Comparison of ENCODE assay signal across 1 cellular context in genomic region chrX:132480581-132481203, GRCh38.
TF ChIP-seq lines count a peak whose summit lies in the region.

No MANE protein-coding gene starts in this region.

TF ChIP-seq in HEK293, 187 proteins besides CTCF, POLR2A, EP300 and RAD21 (continued from another document and continues in another):
- 0 out of 2 replicates have a peak, but pooled peaks have one; percentile 24 for TF ChIP-seq ZNF518A (tag by site-specific recombination; conservative IDR thresholded peaks at IDR 0.05; ENCODE audit: low read depth)
- peak; percentile 66 for TF ChIP-seq ZNF335 (tag by site-specific recombination; conservative IDR thresholded peaks at IDR 0.05)
- TF ChIP-seq ZNF843 (tag by site-specific recombination; IDR thresholded peaks at IDR 0.05) = peak; percentile 81
- TF ChIP-seq ZNF24 (tag by site-specific recombination; IDR thresholded peaks at IDR 0.05) = peak; percentile 66
- TF ChIP-seq OSR2 (tag by site-specific recombination; IDR thresholded peaks at IDR 0.05) = peak; percentile 79
- peak; percentile 40; the same call in 1 of the 2 replicates for TF ChIP-seq ZNF76 (tag by site-specific recombination; IDR thresholded peaks at IDR 0.05; ENCODE audit: borderline replicate concordance, low read depth)
- peak; percentile 40; the same call in 1 of the 2 replicates for TF ChIP-seq SP2 (tag by site-specific recombination; IDR thresholded peaks at IDR 0.05)
- peak; percentile 45; the same call in 1 of the 2 replicates for TF ChIP-seq PATZ1 (tag by site-specific recombination; IDR thresholded peaks at IDR 0.05)
- no peak for TF ChIP-seq ZNF555 (tag by site-specific recombination; conservative IDR thresholded peaks at IDR 0.05)
- TF ChIP-seq ZBTB49 (tag by site-specific recombination; IDR thresholded peaks at IDR 0.05; ENCODE audit: low read depth) = no peak
- TF ChIP-seq ZNF18 (tag by site-specific recombination; IDR thresholded peaks at IDR 0.05) = peak; percentile 41; the same call in 1 of the 2 replicates
- 0 out of 2 replicates have a peak, but pooled peaks have one; percentile 35 for TF ChIP-seq OVOL3 (tag by site-specific recombination; IDR thresholded peaks at IDR 0.05)
- 0 out of 2 replicates have a peak, but pooled peaks have one; percentile 44 for TF ChIP-seq GLIS1 (tag by site-specific recombination; IDR thresholded peaks at IDR 0.05)
- peak; percentile 67 for TF ChIP-seq PRDM10 (tag by site-specific recombination; IDR thresholded peaks at IDR 0.05)
- TF ChIP-seq YY1 (tag by site-specific recombination; IDR thresholded peaks at IDR 0.05) = no peak
- TF ChIP-seq PRDM2 (tag by site-specific recombination; IDR thresholded peaks at IDR 0.05; ENCODE audit: borderline replicate concordance) = no peak
- peak; percentile 87 for TF ChIP-seq ZBTB17 (tag by site-specific recombination; IDR thresholded peaks at IDR 0.05)
- no peak for TF ChIP-seq ZNF292 (tag by site-specific recombination; IDR thresholded peaks at IDR 0.05; ENCODE audit: borderline replicate concordance, low read depth)
- no peak for TF ChIP-seq ZNF423 (tag by site-specific recombination; IDR thresholded peaks at IDR 0.05)
- no peak for TF ChIP-seq ZNF707 (tag by site-specific recombination; IDR thresholded peaks at IDR 0.05)
- TF ChIP-seq ZNF398 (tag by site-specific recombination; IDR thresholded peaks at IDR 0.05) = peak; percentile 24
- peak; percentile 97 for TF ChIP-seq PRDM6 (tag by site-specific recombination; IDR thresholded peaks at IDR 0.05)
- TF ChIP-seq ZNF548 (tag by site-specific recombination; IDR thresholded peaks at IDR 0.05) = no peak
